ENCODE assay signal across 22 cellular contexts in the genomic region with DNA sequence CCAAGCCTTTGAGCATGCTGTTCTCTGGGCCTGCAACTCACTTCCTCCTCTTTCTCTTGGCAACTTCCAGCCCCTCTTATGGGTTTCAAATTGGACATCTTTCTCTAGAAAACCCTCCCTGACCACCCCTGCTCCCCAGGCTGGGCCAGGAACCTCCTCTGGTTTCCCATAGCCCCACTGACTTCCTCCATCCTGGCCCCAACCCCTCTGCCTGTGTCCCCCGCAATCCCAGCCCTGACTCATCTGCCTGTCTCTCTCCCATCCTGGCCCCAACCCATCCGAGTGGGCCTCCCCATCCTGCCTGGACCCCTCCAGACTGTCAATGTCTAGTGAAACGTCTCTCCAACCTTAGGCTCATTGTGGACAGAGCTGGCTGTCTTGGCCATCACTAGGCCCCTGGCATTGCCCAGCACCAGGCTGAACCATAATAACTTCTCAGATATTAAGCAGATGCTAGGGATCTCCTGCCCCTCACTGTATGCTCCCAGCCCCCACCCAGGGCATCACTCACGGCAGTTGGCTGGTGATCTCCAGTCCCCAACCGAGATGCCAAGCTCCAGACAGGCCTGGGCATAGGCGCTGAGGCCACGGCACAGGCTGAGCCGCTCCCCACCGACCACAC.
"Had no signal": no experiment of that assay in that cellular context is flagged by ENCODE, and none has a peak within 500 bp of the region (broad histone marks: within the 10 kb centered on the region; RNA-seq: fewer than 3 reads in every experiment).

No MANE protein-coding gene starts in this region.

- H3K27me3 Mint-ChIP-seq: activated naive CD8-positive, alpha-beta T cell treated with anti-CD3 and anti-CD28 coated beads, Interleukin-2, amount 50 U/mL, for 24 hours; stimulated activated naive CD8-positive, alpha-beta T cell treated with anti-CD3 and anti-CD28 coated beads, Interleukin-15, amount 100 ng/mL, for 72 hours had no signal

- FAIRE-seq: islet of Langerhans, urothelium cell line had no signal

- H3K9me3 Mint-ChIP-seq: activated naive CD8-positive, alpha-beta T cell treated with anti-CD3 and anti-CD28 coated beads, Interleukin-2, amount 50 U/mL, for 24 hours; natural killer cell; stimulated activated naive CD8-positive, alpha-beta T cell treated with anti-CD3 and anti-CD28 coated beads, Interleukin-15, amount 100 ng/mL, for 72 hours had no signal

- H3K27ac Mint-ChIP-seq: activated naive CD8-positive, alpha-beta T cell treated with anti-CD3 and anti-CD28 coated beads, Interleukin-2, amount 50 U/mL, for 24 hours; activated T-cell treated with anti-CD3 and anti-CD28 coated beads, Interleukin-2, amount 50 U/mL, for 72 hours; natural killer cell; progenitor cell of endocrine pancreas had no signal

- H3K27me3 ChIP-seq: right atrium auricular region, SJSA1 had no signal

- H3K36me3 ChIP-seq: left lung, right atrium auricular region, SJSA1, thoracic aorta had no signal

- DNase-seq: activated CD4-positive, alpha-beta T cell treated with anti-CD3 and anti-CD28 coated beads, Interleukin-2, amount 50 U/mL, for 48 hours; activated gamma-delta T cell treated with Interleukin-2 at 50 U/mL for 16 hours; activated naive CD8-positive, alpha-beta T cell treated with anti-CD3 and anti-CD28 coated beads, Interleukin-2, amount 50 U/mL, for 24 hours; activated T-cell treated with anti-CD3 and anti-CD28 coated beads, Interleukin-2, amount 50 U/mL, for 72 hours; cerebellar nuclear complex; dermis blood vessel endothelial cell; erythroblast; left lung; natural killer cell; stimulated activated CD4-positive, alpha-beta T cell treated with anti-CD3 and anti-CD28 coated beads, Interleukin-4, amount 100 ng/mL, for 4 hours; stimulated activated CD8-positive, alpha-beta memory T cell treated with anti-CD3 and anti-CD28 coated beads, Interleukin-4, amount 100 ng/mL, for 48 hours; stimulated activated naive CD8-positive, alpha-beta T cell treated with anti-CD3 and anti-CD28 coated beads, Interleukin-15, amount 100 ng/mL, for 72 hours; T1000 had no signal

- H3K9me3 ChIP-seq: left lung, mucosa of descending colon, right atrium auricular region, SJSA1, thoracic aorta had no signal

- H3K4me3 Mint-ChIP-seq: activated naive CD8-positive, alpha-beta T cell treated with anti-CD3 and anti-CD28 coated beads, Interleukin-2, amount 50 U/mL, for 24 hours; activated T-cell treated with anti-CD3 and anti-CD28 coated beads, Interleukin-2, amount 50 U/mL, for 72 hours; natural killer cell; stimulated activated naive CD8-positive, alpha-beta T cell treated with anti-CD3 and anti-CD28 coated beads, Interleukin-15, amount 100 ng/mL, for 72 hours had no signal

- H3K4me3 ChIP-seq: left lung, mucosa of descending colon, right atrium auricular region, SJSA1, skin epidermis, thoracic aorta had no signal

- H3K36me3 Mint-ChIP-seq: natural killer cell had no signal

- ATAC-seq: activated naive CD8-positive, alpha-beta T cell treated with anti-CD3 and anti-CD28 coated beads, Interleukin-2, amount 50 U/mL, for 24 hours; activated T-cell treated with anti-CD3 and anti-CD28 coated beads, Interleukin-2, amount 50 U/mL, for 72 hours; left lung; mucosa of descending colon; natural killer cell; stimulated activated naive CD8-positive, alpha-beta T cell treated with anti-CD3 and anti-CD28 coated beads, Interleukin-15, amount 100 ng/mL, for 72 hours had no signal

- H3K27ac ChIP-seq: left lung, right atrium auricular region, SJSA1, skin epidermis, thoracic aorta, VCaP had no signal

- H3K4me1 ChIP-seq: left lung, right atrium auricular region, SJSA1 had no signal
